Comparison of ENCODE assay signal across 14 cellular contexts in genomic region chr2:121360566-121361300, GRCh38.
DNase-seq lines count a peak whose midpoint lies in the region; ATAC-seq lines count a peak whose summit lies in the region.
"Had no signal": no experiment of that assay in that cellular context is flagged by ENCODE, and none has a peak within 500 bp of the region (broad histone marks: within the 10 kb centered on the region; RNA-seq: fewer than 3 reads in every experiment).

No MANE protein-coding gene starts in this region.

- H3K4me1 ChIP-seq in aorta (ENCODE audit: control insufficient read depth in 1 of 2, insufficient read depth in 2 of 2, low read length in 2 of 2) = peaks cover 0 to 10% of the 10 kb centered on the region in 2 donors
- H3K4me1 ChIP-seq: uterus had no signal

- H3K4me3 ChIP-seq in aorta (ENCODE audit: low read length in 2 of 2) = no peak overlapping the region
- H3K4me3 ChIP-seq: uterus had no signal

- H3K27ac ChIP-seq in aorta (ENCODE audit: low read depth in 1 of 2, low read length in 2 of 2) = peak overlapping the region in 1 of 2 donors; percentile 5
- H3K27ac ChIP-seq: parathyroid adenoma, uterus had no signal

- H3K9me3 ChIP-seq in aorta (ENCODE audit: control insufficient read depth, low read length) = no peaks in the 10 kb centered on the region
- H3K9me3 ChIP-seq: uterus had no signal

- no peaks in the 10 kb centered on the region for H3K27me3 ChIP-seq in aorta (ENCODE audit: control insufficient read depth in 1 of 2, insufficient read depth in 2 of 2, low read length in 1 of 2)
- H3K27me3 ChIP-seq: uterus had no signal

- no peaks in the 10 kb centered on the region for H3K9me3 Mint-ChIP-seq in stimulated activated naive CD8-positive, alpha-beta T cell treated with anti-CD3 and anti-CD28 coated beads, Interleukin-15, amount 100 ng/mL, for 72 hours
- H3K9me3 Mint-ChIP-seq: dendritic cell treated with granulocyte-macrophage colony-stimulating factor and Interleukin-4, amounts not matched to agents 40 ng/mL and 50 ng/mL, for 4 days had no signal

- peaks cover 0 to 4% of the 10 kb centered on the region in 2 donors for H3K36me3 ChIP-seq in aorta (ENCODE audit: control insufficient read depth in 1 of 2, insufficient read depth in 2 of 2, low read length in 1 of 2)
- H3K36me3 ChIP-seq: uterus had no signal

- peak overlapping the region in 1 of 2 donors; percentile 67 for H3K27ac Mint-ChIP-seq in stimulated activated naive CD8-positive, alpha-beta T cell treated with anti-CD3 and anti-CD28 coated beads, Interleukin-15, amount 100 ng/mL, for 72 hours
- H3K27ac Mint-ChIP-seq: B cell; dendritic cell treated with granulocyte-macrophage colony-stimulating factor and Interleukin-4, amounts not matched to agents 40 ng/mL and 50 ng/mL, for 4 days had no signal

- no peaks in the 10 kb centered on the region for H3K27me3 Mint-ChIP-seq in stimulated activated naive CD8-positive, alpha-beta T cell treated with anti-CD3 and anti-CD28 coated beads, Interleukin-15, amount 100 ng/mL, for 72 hours
- H3K27me3 Mint-ChIP-seq: B cell; dendritic cell treated with granulocyte-macrophage colony-stimulating factor and Interleukin-4, amounts not matched to agents 40 ng/mL and 50 ng/mL, for 4 days had no signal

- no peaks in the 10 kb centered on the region for H3K4me1 Mint-ChIP-seq in stimulated activated naive CD8-positive, alpha-beta T cell treated with anti-CD3 and anti-CD28 coated beads, Interleukin-15, amount 100 ng/mL, for 72 hours
- H3K4me1 Mint-ChIP-seq: B cell had no signal

- WGBS in aorta, 2 donors = 23 to 25% methylated on average over 8 of the region's 8 CpGs

- DNase-seq in stimulated activated naive CD8-positive, alpha-beta T cell treated with anti-CD3 and anti-CD28 coated beads, Interleukin-15, Interleukin-2, amounts not matched to agents 100 U/mL and 50 U/mL, for 24 hours = no peak
- no peak for DNase-seq in stimulated activated naive CD8-positive, alpha-beta T cell treated with anti-CD3 and anti-CD28 coated beads, Interleukin-15, amount 100 ng/mL, for 72 hours
- DNase-seq in astrocyte of the hippocampus (ENCODE audit: low read depth, low spot score) (peak; percentile 91), hepatic stellate cell (ENCODE audit: low spot score) (peak; percentile 49), aorta (peak; percentile 70 to 89), DMS53 (lab: John Stamatoyannopoulos, UW) (no peak)
- DNase-seq in stimulated activated CD4-positive, alpha-beta T cell treated with anti-CD3 and anti-CD28 coated beads, Interleukin-4, amount 100 ng/mL, for 1 hour = no peak
- DNase-seq: activated T-cell treated with anti-CD3 and anti-CD28 coated beads, Interleukin-2, amount 50 U/mL, for 48 hours; islet precursor cell; uterus had no signal

- ATAC-seq in stimulated activated naive CD8-positive, alpha-beta T cell treated with anti-CD3 and anti-CD28 coated beads, Interleukin-15, Interleukin-2, amounts not matched to agents 100 U/mL and 50 U/mL, for 24 hours = peak; percentile 70
- ATAC-seq in stimulated activated naive CD8-positive, alpha-beta T cell treated with anti-CD3 and anti-CD28 coated beads, Interleukin-15, amount 100 ng/mL, for 72 hours = no peak
- ATAC-seq in aorta (ENCODE audit: low FRiP score) (no peak), HG02623 (IDR thresholded peaks at IDR 0.05; ENCODE audit: unreplicated experiment) (no peak)

- intact Hi-C loops in aorta (cut with DNase I) = no loop called here

- H3K4me3 Mint-ChIP-seq in stimulated activated naive CD8-positive, alpha-beta T cell treated with anti-CD3 and anti-CD28 coated beads, Interleukin-15, amount 100 ng/mL, for 72 hours = no peak overlapping the region
- H3K4me3 Mint-ChIP-seq: B cell; dendritic cell treated with granulocyte-macrophage colony-stimulating factor and Interleukin-4, amounts not matched to agents 40 ng/mL and 50 ng/mL, for 4 days had no signal

Comparison
In these comparisons a context has a peak if more than half of its experiments do, and no peak if none do; other contexts are left out.
1. DNase-seq: peak in astrocyte of the hippocampus (single experiment), hepatic stellate cell (single experiment) and aorta (2 of 2); none in stimulated activated naive CD8-positive, alpha-beta T cell treated with anti-CD3 and anti-CD28 coated beads, Interleukin-15, Interleukin-2, amounts not matched to agents 100 U/mL and 50 U/mL, for 24 hours (single experiment), stimulated activated naive CD8-positive, alpha-beta T cell treated with anti-CD3 and anti-CD28 coated beads, Interleukin-15, amount 100 ng/mL, for 72 hours (0 of 2), DMS53 (single experiment) and stimulated activated CD4-positive, alpha-beta T cell treated with anti-CD3 and anti-CD28 coated beads, Interleukin-4, amount 100 ng/mL, for 1 hour (single experiment).